Comparison of ENCODE assay signal across 1 cellular context in the genomic region with DNA sequence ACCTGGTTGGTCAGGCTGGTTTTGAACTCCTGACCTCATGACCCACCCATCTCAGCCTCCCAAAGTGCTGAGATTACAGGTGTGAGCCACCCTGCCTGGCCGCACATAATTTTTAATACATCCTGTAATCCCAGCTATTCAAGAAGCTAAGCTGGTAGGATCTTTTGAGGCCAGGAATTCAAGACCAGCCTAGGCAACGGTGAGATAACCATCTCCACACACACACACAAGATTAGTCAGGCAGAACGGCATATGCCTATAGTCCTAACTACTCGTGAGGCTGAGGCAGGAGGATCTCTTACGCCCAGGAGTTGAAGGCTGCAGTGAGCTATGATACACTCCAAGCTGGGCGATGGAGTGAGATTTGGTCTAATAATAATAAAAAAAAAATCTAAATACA.
TF ChIP-seq lines count a peak whose summit lies in the region.

No MANE protein-coding gene starts in this region.

TF ChIP-seq in IMR-90, 13 proteins besides CTCF, POLR2A, EP300 and RAD21:
- no peak for TF ChIP-seq SMC3 (IDR thresholded peaks at IDR 0.05; ENCODE audit: low read depth, low read length)
- TF ChIP-seq MAZ (IDR thresholded peaks at IDR 0.05; ENCODE audit: borderline replicate concordance, low read depth, low read length), result no peak
- no peak for TF ChIP-seq NFE2L2 (IDR thresholded peaks at IDR 0.05; ENCODE audit: low read depth, low read length)
- no peak for TF ChIP-seq CHD1 (IDR thresholded peaks at IDR 0.05; ENCODE audit: low read depth, low read length)
- no peak for TF ChIP-seq MAFK (IDR thresholded peaks at IDR 0.05; ENCODE audit: low read depth, low read length)
- no peak for TF ChIP-seq MXI1 (IDR thresholded peaks at IDR 0.05; ENCODE audit: borderline replicate concordance, low read depth, low read length)
- TF ChIP-seq RFX5 (IDR thresholded peaks at IDR 0.05; ENCODE audit: low read depth, low read length), result no peak
- no peak for TF ChIP-seq BHLHE40 (IDR thresholded peaks at IDR 0.05; ENCODE audit: low read depth, low read length)
- TF ChIP-seq RCOR1 (IDR thresholded peaks at IDR 0.05; ENCODE audit: insufficient replicate concordance, low read length), result no peak
- no peak for TF ChIP-seq ELK1 (IDR thresholded peaks at IDR 0.05; ENCODE audit: borderline replicate concordance, low read depth, low read length)
- TF ChIP-seq, protein P1, sequence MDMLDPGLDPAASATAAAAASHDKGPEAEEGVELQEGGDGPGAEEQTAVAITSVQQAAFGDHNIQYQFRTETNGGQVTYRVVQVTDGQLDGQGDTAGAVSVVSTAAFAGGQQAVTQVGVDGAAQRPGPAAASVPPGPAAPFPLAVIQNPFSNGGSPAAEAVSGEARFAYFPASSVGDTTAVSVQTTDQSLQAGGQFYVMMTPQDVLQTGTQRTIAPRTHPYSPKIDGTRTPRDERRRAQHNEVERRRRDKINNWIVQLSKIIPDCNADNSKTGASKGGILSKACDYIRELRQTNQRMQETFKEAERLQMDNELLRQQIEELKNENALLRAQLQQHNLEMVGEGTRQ (IDR thresholded peaks at IDR 0.05; ENCODE audit: low read depth, low read length), result no peak
- no peak for TF ChIP-seq CEBPB (IDR thresholded peaks at IDR 0.05; ENCODE audit: low read depth, low read length)
- TF ChIP-seq FOS (IDR thresholded peaks at IDR 0.05; ENCODE audit: low read depth, low read length), result no peak
